ENCODE assay signal across 14 cellular contexts in the genomic region with DNA sequence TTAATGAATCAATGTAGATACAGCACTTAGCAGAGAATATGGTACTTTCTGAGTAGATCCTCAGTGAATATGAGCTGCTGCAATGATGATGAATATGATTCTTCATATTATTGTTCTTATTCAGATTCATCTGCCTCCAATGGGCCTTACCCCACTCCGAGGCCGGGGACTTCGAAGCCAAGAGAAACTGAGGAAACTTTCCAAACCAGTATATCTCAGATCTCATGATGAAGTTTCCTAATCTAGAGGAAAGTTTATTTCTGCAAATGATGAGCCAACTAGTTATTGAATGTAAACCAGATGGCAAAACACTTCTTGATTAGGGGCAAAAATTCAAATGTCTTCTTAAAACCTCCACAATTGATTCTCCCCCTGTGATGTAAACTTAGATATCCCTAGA. TPM values are rescaled to one million over a fixed set of nuclear protein-coding genes. Genes with fewer than 3 reads are reported as not detected.
DNase-seq lines count a peak whose midpoint lies in the region; ATAC-seq lines count a peak whose summit lies in the region.
"Had no signal": no experiment of that assay in that cellular context is flagged by ENCODE, and none has a peak within 500 bp of the region (broad histone marks: within the 10 kb centered on the region; RNA-seq: fewer than 3 reads in every experiment).

No MANE protein-coding gene starts in this region.

- intact Hi-C loops in left colon (cut with DNase I, micrococcal nuclease): no loop called here

- peaks cover 12% of the 10 kb centered on the region for H3K36me3 Mint-ChIP-seq in activated naive CD8-positive, alpha-beta T cell
- H3K36me3 Mint-ChIP-seq in activated naive CD8-positive, alpha-beta T cell treated with anti-CD3 and anti-CD28 coated beads for 36 hours: peaks cover 20% of the 10 kb centered on the region
- H3K36me3 Mint-ChIP-seq in activated T-helper 17 cell treated with anti-CD3 and anti-CD28 coated beads, Interleukin-2, amount 50 U/mL, for 72 hours (ENCODE audit: low read depth): peaks cover 53% of the 10 kb centered on the region

- no peaks in the 10 kb centered on the region for H3K4me1 Mint-ChIP-seq in activated naive CD8-positive, alpha-beta T cell (ENCODE audit: low read depth)
- peaks cover 11% of the 10 kb centered on the region for H3K4me1 Mint-ChIP-seq in activated naive CD8-positive, alpha-beta T cell treated with anti-CD3 and anti-CD28 coated beads for 36 hours
- H3K4me1 Mint-ChIP-seq in activated T-helper 17 cell treated with anti-CD3 and anti-CD28 coated beads, Interleukin-2, amount 50 U/mL, for 72 hours: no peaks in the 10 kb centered on the region
- H3K4me1 Mint-ChIP-seq: B cell had no signal

- no peak for ATAC-seq in activated T-helper 17 cell treated with anti-CD3 and anti-CD28 coated beads, Interleukin-2, amount 50 U/mL, for 72 hours (replicated peaks)
- no peak for ATAC-seq in left colon
- ATAC-seq: CD8-positive, alpha-beta T cell had no signal

- H3K27me3 Mint-ChIP-seq in activated naive CD8-positive, alpha-beta T cell: no peaks in the 10 kb centered on the region
- no peaks in the 10 kb centered on the region for H3K27me3 Mint-ChIP-seq in activated naive CD8-positive, alpha-beta T cell treated with anti-CD3 and anti-CD28 coated beads for 36 hours
- no peaks in the 10 kb centered on the region for H3K27me3 Mint-ChIP-seq in activated T-helper 17 cell treated with anti-CD3 and anti-CD28 coated beads, Interleukin-2, amount 50 U/mL, for 72 hours
- H3K27me3 Mint-ChIP-seq: B cell had no signal

- no peak for DNase-seq in activated naive CD8-positive, alpha-beta T cell treated with anti-CD3 and anti-CD28 coated beads for 36 hours
- DNase-seq in fibroblast of gingiva (ENCODE audit: low read depth) (peak; percentile 38), NCI-H226 (no peak), NCI-H69 (lab: John Stamatoyannopoulos, UW) (no peak), left colon (no peak)
- peak; percentile 16 for DNase-seq in stimulated activated CD8-positive, alpha-beta memory T cell treated with anti-CD3 and anti-CD28 coated beads, Interleukin-4, amount 100 ng/mL, for 48 hours
- DNase-seq: Calu3; CD8-positive, alpha-beta T cell; DMS79 treated with DMSO at 0.1 percent for 48 hours; GF-D8; GM23248 had no signal

- no peaks in the 10 kb centered on the region for H3K9me3 Mint-ChIP-seq in activated naive CD8-positive, alpha-beta T cell (ENCODE audit: low read depth)
- no peaks in the 10 kb centered on the region for H3K9me3 Mint-ChIP-seq in activated naive CD8-positive, alpha-beta T cell treated with anti-CD3 and anti-CD28 coated beads for 36 hours
- H3K9me3 Mint-ChIP-seq in activated T-helper 17 cell treated with anti-CD3 and anti-CD28 coated beads, Interleukin-2, amount 50 U/mL, for 72 hours: no peaks in the 10 kb centered on the region
- H3K9me3 Mint-ChIP-seq: CD8-positive, alpha-beta T cell had no signal

- no peak overlapping the region for H3K4me3 Mint-ChIP-seq in activated naive CD8-positive, alpha-beta T cell
- H3K4me3 Mint-ChIP-seq in activated naive CD8-positive, alpha-beta T cell treated with anti-CD3 and anti-CD28 coated beads for 36 hours: no peak overlapping the region
- no peak overlapping the region for H3K4me3 Mint-ChIP-seq in activated T-helper 17 cell treated with anti-CD3 and anti-CD28 coated beads, Interleukin-2, amount 50 U/mL, for 72 hours
- H3K4me3 Mint-ChIP-seq: B cell; CD8-positive, alpha-beta T cell had no signal

- H3K27ac Mint-ChIP-seq in activated naive CD8-positive, alpha-beta T cell: peak overlapping the region; percentile 22
- H3K27ac Mint-ChIP-seq in activated naive CD8-positive, alpha-beta T cell treated with anti-CD3 and anti-CD28 coated beads for 36 hours: no peak overlapping the region
- peak overlapping the region; percentile 1 for H3K27ac Mint-ChIP-seq in activated T-helper 17 cell treated with anti-CD3 and anti-CD28 coated beads, Interleukin-2, amount 50 U/mL, for 72 hours
- H3K27ac Mint-ChIP-seq: B cell; CD8-positive, alpha-beta T cell had no signal

RNA-seq across cellular contexts. Expression of a gene that starts 23.3 kb away (rescaled TPM):
- total RNA-seq in activated naive CD8-positive, alpha-beta T cell treated with anti-CD3 and anti-CD28 coated beads for 36 hours: 10 to 100 TPM; 22.8 to 25.0 TPM
- 10 to 100 TPM; 21.0 to 39.7 TPM for total RNA-seq in activated T-helper 17 cell treated with anti-CD3 and anti-CD28 coated beads, Interleukin-2, amount 50 U/mL, for 72 hours
- total RNA-seq in left colon: 10 to 100 TPM; 11.7 to 20.1 TPM

RNA-seq across cellular contexts. Expression of a gene that starts 23.7 kb away (rescaled TPM):
- total RNA-seq in activated naive CD8-positive, alpha-beta T cell treated with anti-CD3 and anti-CD28 coated beads for 36 hours: 1 to 10 TPM; 7.7 to 8.2 TPM
- 10 to 100 TPM; 14.7 to 25.0 TPM for total RNA-seq in activated T-helper 17 cell treated with anti-CD3 and anti-CD28 coated beads, Interleukin-2, amount 50 U/mL, for 72 hours
- 10 to 100 TPM; 12.4 to 14.0 TPM for total RNA-seq in left colon

Comparison
In these comparisons a context has a peak if more than half of its experiments do, and no peak if none do; other contexts are left out.
1. DNase-seq: peak in fibroblast of gingiva (single experiment) and stimulated activated CD8-positive, alpha-beta memory T cell treated with anti-CD3 and anti-CD28 coated beads, Interleukin-4, amount 100 ng/mL, for 48 hours (single experiment); none in activated naive CD8-positive, alpha-beta T cell treated with anti-CD3 and anti-CD28 coated beads for 36 hours (single experiment), NCI-H226 (single experiment), NCI-H69 (single experiment) and left colon (0 of 2).